In the genomic region with DNA sequence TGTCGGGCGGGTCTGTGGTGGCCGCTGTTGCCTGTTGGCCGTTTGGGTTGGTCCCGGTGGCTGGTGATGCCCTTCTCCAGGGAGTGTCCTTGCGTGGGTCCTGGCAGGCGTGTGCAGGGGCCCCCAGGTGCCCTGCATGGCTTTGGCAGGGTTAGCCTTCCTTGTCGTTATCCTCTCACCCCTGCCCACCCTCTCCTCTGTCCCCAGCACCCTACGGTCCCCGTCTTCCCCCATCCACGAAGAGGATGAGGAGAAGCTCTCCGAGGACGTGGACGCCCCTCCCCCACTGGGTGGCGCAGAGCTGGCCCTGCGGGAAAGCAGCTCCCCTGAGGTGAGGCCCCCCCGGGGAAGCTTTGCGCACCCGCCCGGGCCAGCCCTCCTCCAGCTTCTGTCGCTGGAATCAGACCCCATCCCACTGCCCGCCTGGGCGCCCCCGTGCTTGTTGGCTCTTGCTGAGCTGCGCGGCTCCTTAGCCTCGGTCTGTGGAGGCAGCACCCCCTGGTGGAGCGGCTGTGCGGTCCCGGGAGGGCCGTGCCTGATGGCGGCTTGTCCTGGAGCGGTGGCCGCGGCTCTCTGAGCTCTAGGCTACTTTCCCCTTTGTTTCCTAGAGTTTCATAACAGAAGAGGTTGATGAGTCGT, we compare ENCODE assay signal across 8 cellular contexts. TPM values are rescaled to one million over a fixed set of nuclear protein-coding genes. Genes with fewer than 3 reads are reported as not detected.
A peak's percentile ranks its signal among the peaks of the same experiment; 100 is the strongest.
DNase-seq lines count a peak whose midpoint lies in the region; ATAC-seq, FAIRE-seq and TF ChIP-seq lines count a peak whose summit lies in the region.

No MANE protein-coding gene starts in this region.

- no peak overlapping the region for H4K91ac ChIP-seq in mesenchymal stem cell (ENCODE audit: low read length)

- peaks cover 50% of the 10 kb centered on the region; the same call in 2 of the 3 replicates for H3K36me3 ChIP-seq in K562 (ENCODE audit: control insufficient read depth, insufficient read depth, low read length)
- H3K36me3 ChIP-seq in mesenchymal stem cell (ENCODE audit: control insufficient read depth in 1 of 2, insufficient read depth in 2 of 2, low read depth in 1 of 2, low read length in 2 of 2): peaks cover 52 to 100% of the 10 kb centered on the region in 2 experiments

- intact Hi-C loops in K562 (cut with micrococcal nuclease) (no loop called here), lower leg skin (cut with DNase I; ENCODE audit: low total_unique reads) (no loop called here)

- CTCF ChIA-PET in K562 (lab: Yijun Ruan, JAX; ENCODE audit: low intra/inter-chr PET ratio): no interaction called here

- no peak overlapping the region for H2BK15ac ChIP-seq in mesenchymal stem cell (ENCODE audit: low read depth, poor library complexity, severe bottlenecking)

- TF ChIP-seq POLR2A in K562 (conservative IDR thresholded peaks at IDR 0.05) (no peak), lower leg skin (IDR thresholded peaks at IDR 0.05) (no peak)

- no peaks in the 10 kb centered on the region for H3K9me3 ChIP-seq in K562 (replicated peaks; ENCODE audit: control insufficient read depth, insufficient read depth, low read depth, low read length)
- H3K9me3 ChIP-seq in mesenchymal stem cell (ENCODE audit: control insufficient read depth, low read length): no peaks in the 10 kb centered on the region

- peak; percentile 36 to 77 (median 53) for TF ChIP-seq CTCF in K562 (IDR thresholded peaks at IDR 0.05 in 2 of 3, conservative IDR thresholded peaks at IDR 0.05 in 1 of 3; ENCODE audit: insufficient read depth in 2 of 3, low read depth in 1 of 3, low read length in 3 of 3)
- no peak for TF ChIP-seq CTCF in lower leg skin (IDR thresholded peaks at IDR 0.05)

- no peak; a peak in 1 of 4 replicates for TF ChIP-seq RAD21 in K562 (CRISPR knock-in tag; conservative IDR thresholded peaks at IDR 0.05 in 1 of 2, IDR thresholded peaks at IDR 0.05 in 1 of 2)

- no peak overlapping the region for H3K18ac ChIP-seq in mesenchymal stem cell (ENCODE audit: low read depth in 1 of 2, low read length in 2 of 2)

- peaks cover 67% of the 10 kb centered on the region for H3K79me1 ChIP-seq in mesenchymal stem cell (replicated peaks; ENCODE audit: low read length, poor library complexity, severe bottlenecking)

- H2AFZ ChIP-seq in K562 (ENCODE audit: low read depth, low read length) (no peak overlapping the region), mesenchymal stem cell (ENCODE audit: low read depth, low read length) (no peak overlapping the region)

- H2BK5ac ChIP-seq in mesenchymal stem cell (ENCODE audit: low read depth, low read length, poor library complexity, severe bottlenecking): no peak overlapping the region

- no peak for TF ChIP-seq EP300 in K562 (IDR thresholded peaks at IDR 0.05; ENCODE audit: low read length)

- H3K4me1 ChIP-seq in K562 (replicated peaks in 1 of 2; ENCODE audit: control insufficient read depth in 2 of 2, insufficient read depth in 2 of 2, low read length in 2 of 2): peaks cover 0 to 52% of the 10 kb centered on the region in 2 experiments; a peak in 2 of 5 replicates
- H3K4me1 ChIP-seq in mesenchymal stem cell (ENCODE audit: control insufficient read depth, insufficient read depth, low read depth, low read length): peaks cover 13% of the 10 kb centered on the region

- no peak overlapping the region for H4K8ac ChIP-seq in mesenchymal stem cell (ENCODE audit: low read length)

- H3K27me3 ChIP-seq in K562 (ENCODE audit: control insufficient read depth in 2 of 2, insufficient read depth in 2 of 2, low read length in 2 of 2): no peaks in the 10 kb centered on the region
- no peaks in the 10 kb centered on the region for H3K27me3 ChIP-seq in mesenchymal stem cell (ENCODE audit: control insufficient read depth in 1 of 2, insufficient read depth in 1 of 2, low read length in 2 of 2)

- no peaks in the 10 kb centered on the region for H3K79me2 ChIP-seq in K562 (ENCODE audit: control insufficient read depth, insufficient read depth, low read length)

- peak; percentile 56 for FAIRE-seq in K562 (lab: Jason Lieb, UNC)

- H3K4me3 ChIP-seq in K562 (no peak overlapping the region), mesenchymal stem cell (ENCODE audit: insufficient read depth in 1 of 2, low read depth in 1 of 2, low read length in 2 of 2) (no peak overlapping the region), lower leg skin (ENCODE audit: low read depth, poor library complexity, severe bottlenecking) (no peak overlapping the region)

- no peak overlapping the region for H3K14ac ChIP-seq in mesenchymal stem cell (ENCODE audit: low read length in 2 of 2)

- WGBS in K562 (ENCODE audit: insufficient coverage, low coverage, missing lambda C conversion rate): 77% methylated on average over 16 of the region's 36 CpGs
- whole genome bisulfite sequencing in mesenchymal stem cell: 82% methylated on average over 36 of the region's 36 CpGs
- 77 to 80% methylated on average over 24 to 35 of the region's 36 CpGs for WGBS in lower leg skin, 2 donors

- no TSS peak for BruUV-seq in K562 (replicated peaks; lab: Mats Ljungman, UMichigan)

- H3K9me1 ChIP-seq in K562 (ENCODE audit: control insufficient read depth, insufficient read depth, low read length): no peaks in the 10 kb centered on the region

- H2BK12ac ChIP-seq in mesenchymal stem cell (ENCODE audit: low read length in 2 of 2): no peak overlapping the region

- no peak overlapping the region for H2AK5ac ChIP-seq in mesenchymal stem cell (ENCODE audit: low read length, severe bottlenecking)

- H3K9ac ChIP-seq in K562 (ENCODE audit: insufficient read depth in 1 of 2, low read depth in 2 of 2, low read length in 2 of 2) (peak overlapping the region in 1 of 2 experiments; percentile 26; a peak in 1 of 4 replicates), mesenchymal stem cell (ENCODE audit: low read length) (no peak overlapping the region)

- in situ Hi-C loops in K562 (cut with MboI): no loop called here

- POLR2A ChIA-PET in K562 (lab: Yijun Ruan, JAX): interaction anchor here (1.0 kb wide), 1 partner anchor 13 kb away, joined by 3 read pairs; no protein-coding TSS in a partner anchor

- H3K4me2 ChIP-seq in K562 (ENCODE audit: insufficient read depth, low read length) (no peak overlapping the region), mesenchymal stem cell (ENCODE audit: low read length, poor library complexity, severe bottlenecking) (no peak overlapping the region)

- no peak overlapping the region for H2BK120ac ChIP-seq in mesenchymal stem cell (ENCODE audit: low read depth, low read length)

- H3K23ac ChIP-seq in mesenchymal stem cell (ENCODE audit: low read length in 2 of 2): no peak overlapping the region

- H3K4ac ChIP-seq in mesenchymal stem cell (ENCODE audit: low read depth in 1 of 2, low read length in 2 of 2): no peak overlapping the region

- ATAC-seq in K562: peak; percentile 93

- no peaks in the 10 kb centered on the region for H4K20me1 ChIP-seq in K562 (replicated peaks; ENCODE audit: control insufficient read depth, insufficient read depth, low read length)

- H3K27ac ChIP-seq in K562 (ENCODE audit: extremely low read depth, low read depth, low read length) (no peak overlapping the region), mesenchymal stem cell (ENCODE audit: low read length, poor library complexity, severe bottlenecking) (no peak overlapping the region)

- DNase-seq in ELF-1 (ENCODE audit: low read depth, low spot score): peak; percentile 85
- DNase-seq in NOMO-1 (lab: John Stamatoyannopoulos, UW; ENCODE audit: unreplicated experiment in 2 of 2): peak; percentile 74 to 76
- DNase-seq in K562 (ENCODE audit: extremely low read depth in 1 of 4, low spot score in 3 of 4): peak; percentile 59 to 72 (median 64)
- DNase-seq in mesenchymal stem cell: peak; percentile 33
- DNase-seq in retina: no peak
- no peak for DNase-seq in dedifferentiated amniotic fluid mesenchymal stem cell (ENCODE audit: extremely low spot score)
- DNase-seq in lower leg skin (ENCODE audit: low spot score in 2 of 2): no peak
- no peak for DNase-seq in HPDE6-E6E7 (ENCODE audit: extremely low spot score)

RNA-seq across cellular contexts. Expression of a gene that starts 10.6 kb away (rescaled TPM):
- total RNA-seq in K562 (2011; cell fraction: chromatin; rRNA removed; ENCODE audit: low replicate concordance): 12.3 and 32.4 TPM in 2 replicates
- 30.5 and 32.1 TPM in 2 replicates for total RNA-seq in K562 (2011; cell fraction: nucleolus; rRNA removed)
- 19.6 TPM in 2 replicates for total RNA-seq in K562 (2011; cell fraction: nucleoplasm; rRNA removed)
- total RNA-seq in K562 (2014; rRNA removed) (35.7 and 37.0 TPM in 2 replicates), K562 (2014; rRNA removed; fragmentation: Illumina TruSeq; extraction: Trizol) (5.9 and 8.6 TPM in 2 replicates), K562 (2015; rRNA removed; fragmentation: Illumina TruSeq; extraction: Trizol) (13.7 and 13.8 TPM in 2 replicates), K562 (2021) (33.1 and 34.9 TPM in 2 replicates), lower leg skin (10 to 100 TPM; 18.5 to 27.8 (median 23.6) TPM)
- polyA plus RNA-seq in K562 (2011; rRNA removed) (14.6 and 20.1 TPM in 2 replicates), K562 (2014; fragmentation: Illumina TruSeq; extraction: Trizol) (10.1 and 14.7 TPM in 2 replicates), K562 (2014; fragmentation: Nextera tagmentation; extraction: Ambion mirVana) (1 to 10 TPM; 1.4 to 1.9 TPM), K562 (2014; rRNA removed) (37.6 and 39.9 TPM in 2 replicates)
- 25.7 and 57.0 TPM in 2 replicates for polyA plus RNA-seq in K562 (2011; cell fraction: cytosol; rRNA removed)
- polyA plus RNA-seq in K562 (2011; cell fraction: nucleus; rRNA removed): 28.9 and 31.1 TPM in 2 replicates
- 18.7 and 22.2 TPM in 2 replicates for polyA plus RNA-seq in K562 (2012)
- 4.1 and 5.1 TPM in 2 replicates for polyA minus RNA-seq in K562 (2011; rRNA and poly(A)+ RNA removed)
- 7.0 and 11.2 TPM in 2 replicates for polyA minus RNA-seq in K562 (2011; cell fraction: cytosol; rRNA and poly(A)+ RNA removed)
- polyA minus RNA-seq in K562 (2011; cell fraction: nucleus; rRNA and poly(A)+ RNA removed): 10.1 and 11.6 TPM in 2 replicates
- polyA plus RNA-seq in mesenchymal stem cell (2013, experiment 1 of 2): 14.8 TPM
- polyA plus RNA-seq in mesenchymal stem cell (2013, experiment 2 of 2): 16.2 TPM

RNA-seq across cellular contexts. Expression of a gene that starts 51.3 kb away (rescaled TPM):
- 131 and 242 TPM in 2 replicates for total RNA-seq in K562 (2011; cell fraction: chromatin; rRNA removed; ENCODE audit: low replicate concordance)
- total RNA-seq in K562 (2011; cell fraction: nucleolus; rRNA removed): 131 and 135 TPM in 2 replicates
- 120 and 128 TPM in 2 replicates for total RNA-seq in K562 (2011; cell fraction: nucleoplasm; rRNA removed)
- total RNA-seq in K562 (2014; rRNA removed) (21.5 and 21.9 TPM in 2 replicates), K562 (2014; rRNA removed; fragmentation: Illumina TruSeq; extraction: Trizol) (8.0 and 12.0 TPM in 2 replicates), K562 (2015; rRNA removed; fragmentation: Illumina TruSeq; extraction: Trizol) (14.8 and 15.6 TPM in 2 replicates), K562 (2021) (22.1 and 25.7 TPM in 2 replicates), lower leg skin (10 to 100 TPM; 10.4 to 28.8 (median 17.4) TPM)
- polyA plus RNA-seq in K562 (2011; rRNA removed) (17.2 and 21.5 TPM in 2 replicates), K562 (2014; fragmentation: Illumina TruSeq; extraction: Trizol) (9.3 and 11.4 TPM in 2 replicates), K562 (2014; fragmentation: Nextera tagmentation; extraction: Ambion mirVana) (under 1 TPM; 0.43 to 0.66 TPM), K562 (2014; rRNA removed) (23.4 and 23.7 TPM in 2 replicates)
- polyA plus RNA-seq in K562 (2011; cell fraction: cytosol; rRNA removed): 15.2 and 18.4 TPM in 2 replicates
- polyA plus RNA-seq in K562 (2011; cell fraction: nucleus; rRNA removed): 68.8 and 84.5 TPM in 2 replicates
- 11.9 and 13.9 TPM in 2 replicates for polyA plus RNA-seq in K562 (2012)
- polyA minus RNA-seq in K562 (2011; rRNA and poly(A)+ RNA removed): 29.5 and 35.6 TPM in 2 replicates
- polyA minus RNA-seq in K562 (2011; cell fraction: cytosol; rRNA and poly(A)+ RNA removed): 11.2 and 13.6 TPM in 2 replicates
- 34.1 and 41.4 TPM in 2 replicates for polyA minus RNA-seq in K562 (2011; cell fraction: nucleus; rRNA and poly(A)+ RNA removed)
- polyA plus RNA-seq in mesenchymal stem cell (2013, experiment 1 of 2): 6.9 TPM
- polyA plus RNA-seq in mesenchymal stem cell (2013, experiment 2 of 2): 6.4 TPM

RNA-seq across cellular contexts. Expression of a gene that starts 51.6 kb away (rescaled TPM):
- 0.19 TPM in 1 of 2 replicates, not detected in the other for total RNA-seq in K562 (2011; cell fraction: chromatin; rRNA removed; ENCODE audit: low replicate concordance)
- 0.33 and 0.39 TPM in 2 replicates for total RNA-seq in K562 (2011; cell fraction: nucleolus; rRNA removed)
- total RNA-seq in K562 (2011; cell fraction: nucleoplasm; rRNA removed): 0.15 TPM in 2 replicates
- total RNA-seq in K562 (2014; rRNA removed) (not detected in 2 replicates), K562 (2014; rRNA removed; fragmentation: Illumina TruSeq; extraction: Trizol) (not detected in 2 replicates), K562 (2015; rRNA removed; fragmentation: Illumina TruSeq; extraction: Trizol) (not detected in 2 replicates), K562 (2021) (not detected in 2 replicates), lower leg skin (1 to 10 TPM in 1 of 4 donors, under 1 TPM in 1, not detected in 2; 0.16 to 1.4 TPM)
- polyA plus RNA-seq in K562 (2011; rRNA removed) (0.04 and 0.11 TPM in 2 replicates), K562 (2014; fragmentation: Illumina TruSeq; extraction: Trizol) (0.10 TPM in 1 of 2 replicates, not detected in the other), K562 (2014; fragmentation: Nextera tagmentation; extraction: Ambion mirVana) (not detected), K562 (2014; rRNA removed) (0.12 TPM in 1 of 2 replicates, not detected in the other)
- polyA plus RNA-seq in K562 (2011; cell fraction: cytosol; rRNA removed): 0.07 and 0.10 TPM in 2 replicates
- 0.07 and 0.40 TPM in 2 replicates for polyA plus RNA-seq in K562 (2011; cell fraction: nucleus; rRNA removed)
- 0.16 and 0.26 TPM in 2 replicates for polyA plus RNA-seq in K562 (2012)
- polyA minus RNA-seq in K562 (2011; rRNA and poly(A)+ RNA removed): not detected in 2 replicates
- polyA minus RNA-seq in K562 (2011; cell fraction: cytosol; rRNA and poly(A)+ RNA removed): not detected in 2 replicates
- 0.33 TPM in 1 of 2 replicates, not detected in the other for polyA minus RNA-seq in K562 (2011; cell fraction: nucleus; rRNA and poly(A)+ RNA removed)
- polyA plus RNA-seq in mesenchymal stem cell (2013, experiment 1 of 2): 1.1 TPM
- polyA plus RNA-seq in mesenchymal stem cell (2013, experiment 2 of 2): 1.2 TPM

RNA-seq across cellular contexts. Expression of a gene that starts 58.1 kb away (rescaled TPM):
- 41.1 and 92.0 TPM in 2 replicates for total RNA-seq in K562 (2011; cell fraction: chromatin; rRNA removed; ENCODE audit: low replicate concordance)
- total RNA-seq in K562 (2011; cell fraction: nucleolus; rRNA removed): 34.2 and 37.4 TPM in 2 replicates
- 33.4 and 44.4 TPM in 2 replicates for total RNA-seq in K562 (2011; cell fraction: nucleoplasm; rRNA removed)
- total RNA-seq in K562 (2014; rRNA removed): 11.6 and 15.7 TPM in 2 replicates
- 3.4 and 3.5 TPM in 2 replicates for total RNA-seq in K562 (2014; rRNA removed; fragmentation: Illumina TruSeq; extraction: Trizol)
- 6.0 and 6.8 TPM in 2 replicates for total RNA-seq in K562 (2015; rRNA removed; fragmentation: Illumina TruSeq; extraction: Trizol)
- total RNA-seq in K562 (2021): 35.2 and 37.9 TPM in 2 replicates
- polyA plus RNA-seq in K562 (2011; rRNA removed): 2.7 and 5.0 TPM in 2 replicates
- polyA plus RNA-seq in K562 (2011; cell fraction: cytosol; rRNA removed): 2.9 and 4.6 TPM in 2 replicates
- 15.2 and 25.7 TPM in 2 replicates for polyA plus RNA-seq in K562 (2011; cell fraction: nucleus; rRNA removed)
- 21.1 and 24.5 TPM in 2 replicates for polyA plus RNA-seq in K562 (2012)
- polyA plus RNA-seq in K562 (2014; fragmentation: Illumina TruSeq; extraction: Trizol): 8.5 and 17.4 TPM in 2 replicates
- under 1 TPM; 0.15 to 0.27 TPM for polyA plus RNA-seq in K562 (2014; fragmentation: Nextera tagmentation; extraction: Ambion mirVana)
- polyA plus RNA-seq in K562 (2014; rRNA removed): 11.2 and 13.0 TPM in 2 replicates
- polyA minus RNA-seq in K562 (2011; rRNA and poly(A)+ RNA removed): 5.9 and 6.1 TPM in 2 replicates
- polyA minus RNA-seq in K562 (2011; cell fraction: cytosol; rRNA and poly(A)+ RNA removed): 14.1 and 21.3 TPM in 2 replicates
- polyA minus RNA-seq in K562 (2011; cell fraction: nucleus; rRNA and poly(A)+ RNA removed): 10.2 and 16.8 TPM in 2 replicates
- polyA plus RNA-seq in mesenchymal stem cell (2013, experiment 1 of 2): 52.4 TPM
- 48.7 TPM for polyA plus RNA-seq in mesenchymal stem cell (2013, experiment 2 of 2)
- 10 to 100 TPM; 35.3 to 53.4 (median 40.1) TPM for total RNA-seq in lower leg skin

Comparison
In these comparisons a context has a peak if more than half of its experiments do, and no peak if none do; other contexts are left out.
1. DNase-seq: peak in ELF-1 (single experiment), NOMO-1 (2 of 2), K562 (4 of 4) and mesenchymal stem cell (single experiment); none in retina (single experiment), dedifferentiated amniotic fluid mesenchymal stem cell (single experiment), lower leg skin (0 of 2) and HPDE6-E6E7 (single experiment).
2. CTCF ChIP-seq: peak in K562 (3 of 3); none in lower leg skin (0 of 3).